ENCODE assay signal across 9 cellular contexts in the genomic region with DNA sequence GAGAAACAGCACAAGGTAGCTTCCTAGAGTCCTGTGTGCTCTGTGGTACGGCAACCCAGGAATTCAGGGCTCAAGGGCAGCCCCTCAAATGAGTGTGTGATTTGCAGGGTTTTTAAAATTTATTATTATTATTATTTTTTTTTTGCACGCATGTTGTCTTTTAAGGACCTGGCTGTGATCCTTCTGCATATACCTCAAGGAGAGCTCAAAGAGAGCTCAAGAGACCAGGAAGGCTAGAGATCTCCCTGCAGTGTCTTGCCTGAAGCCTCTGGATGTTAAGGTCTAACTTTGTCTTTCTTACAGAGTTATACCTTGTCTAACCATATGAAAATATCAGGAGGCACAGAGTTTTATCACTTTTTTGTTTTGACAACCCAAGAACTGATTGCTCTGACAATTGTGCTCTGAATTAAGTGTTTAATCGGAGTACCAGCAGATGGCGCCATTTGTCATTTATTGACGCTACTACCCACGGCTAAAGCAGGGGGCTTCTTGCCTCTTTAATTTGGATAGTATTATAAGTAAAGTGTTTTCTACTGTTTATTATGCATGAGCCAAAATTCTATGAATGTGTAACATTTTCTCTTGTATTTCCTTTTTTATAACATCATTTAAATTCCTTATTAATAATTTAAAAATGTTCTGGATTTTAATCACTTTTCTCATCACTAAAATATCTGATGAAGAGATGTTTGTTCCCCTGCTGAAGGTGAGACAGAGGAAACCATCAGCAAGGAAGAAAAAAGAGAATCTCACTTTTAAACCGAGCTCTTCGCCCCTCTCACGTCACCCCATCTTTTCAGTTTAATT. TPM values are rescaled to one million over a fixed set of nuclear protein-coding genes. Genes with fewer than 3 reads are reported as not detected.
DNase-seq lines count a peak whose midpoint lies in the region; ATAC-seq and TF ChIP-seq lines count a peak whose summit lies in the region.
"Had no signal": no experiment of that assay in that cellular context is flagged by ENCODE, and none has a peak within 500 bp of the region (broad histone marks: within the 10 kb centered on the region; RNA-seq: fewer than 3 reads in every experiment).

No MANE protein-coding gene starts in this region.

- H3K9me3 Mint-ChIP-seq in T-helper 2 cell treated with Interferon-gamma antibody and Interleukin-4, amounts not matched to agents 5 μg/mL and 100 μg/mL, for 36 hours, result no peaks in the 10 kb centered on the region
- H3K9me3 Mint-ChIP-seq: T-helper 1 cell treated with Interleukin-12 subunit alpha and Interleukin-12 subunit beta and Interleukin-4 antibody, amounts not matched to agents 30 μg/mL and 1 μg/mL, for 36 hours had no signal

- no peak for ATAC-seq in HG03097 (IDR thresholded peaks at IDR 0.05; ENCODE audit: low FRiP score, unreplicated experiment)

- H4K20me1 ChIP-seq in GM23248 (ENCODE audit: insufficient read depth), result no peaks in the 10 kb centered on the region

- no peaks in the 10 kb centered on the region for H3K36me3 ChIP-seq in GM23248 (ENCODE audit: low read depth)

- H3K9me3 ChIP-seq in GM23248 (ENCODE audit: low read depth), result no peaks in the 10 kb centered on the region

- peak; percentile 16 for DNase-seq in Caki2 (ENCODE audit: low read depth)
- peak; percentile 74 for DNase-seq in GM23248
- DNase-seq in NCI-H1417 (lab: John Stamatoyannopoulos, UW), result peak; percentile 53 to 84 (median 75)
- peak; percentile 13 for DNase-seq in T-helper 2 cell treated with Interferon-gamma antibody and Interleukin-4, amounts not matched to agents 5 μg/mL and 100 μg/mL, for 36 hours (ENCODE audit: low spot score)
- peak; percentile 62 for DNase-seq in astrocyte of the spinal cord (ENCODE audit: low read depth, low spot score)
- peak; percentile 64 for DNase-seq in iPS-NIHi7 (ENCODE audit: extremely low spot score)
- peak; percentile 31 to 49 (median 41) for DNase-seq in stimulated activated CD4-positive, alpha-beta T cell treated with anti-CD3 and anti-CD28 coated beads, Interleukin-1b, Interleukin-23, amount 100 ng/mL, for 24 hours (ENCODE audit: low read depth in 4 of 4, low spot score in 1 of 4)

- H3K36me3 Mint-ChIP-seq in T-helper 2 cell treated with Interferon-gamma antibody and Interleukin-4, amounts not matched to agents 5 μg/mL and 100 μg/mL, for 36 hours (ENCODE audit: low read depth), result no peaks in the 10 kb centered on the region

- H3K4me1 Mint-ChIP-seq in T-helper 2 cell treated with Interferon-gamma antibody and Interleukin-4, amounts not matched to agents 5 μg/mL and 100 μg/mL, for 36 hours (ENCODE audit: low read depth), result no peaks in the 10 kb centered on the region

- no peaks in the 10 kb centered on the region for H3K9me2 ChIP-seq in GM23248 (ENCODE audit: insufficient read depth)

- no peaks in the 10 kb centered on the region for H3K27me3 ChIP-seq in GM23248 (replicated peaks; ENCODE audit: insufficient read depth)

- no peak overlapping the region for H3K9ac ChIP-seq in GM23248

- H3K79me2 ChIP-seq in GM23248 (ENCODE audit: insufficient read depth), result no peaks in the 10 kb centered on the region

- 45 to 48% methylated on average over 9 of the region's 9 CpGs for WGBS in GM23248 (ENCODE audit: low coverage in 1 of 2, low lambda C conversion rate in 2 of 2, missing lambda C conversion rate in 2 of 2), 2 experiments

- no peak overlapping the region for H3K4me3 Mint-ChIP-seq in T-helper 2 cell treated with Interferon-gamma antibody and Interleukin-4, amounts not matched to agents 5 μg/mL and 100 μg/mL, for 36 hours
- H3K4me3 Mint-ChIP-seq: T-helper 1 cell treated with Interleukin-12 subunit alpha and Interleukin-12 subunit beta and Interleukin-4 antibody, amounts not matched to agents 30 μg/mL and 1 μg/mL, for 36 hours had no signal

- H3F3A ChIP-seq in GM23248 (ENCODE audit: insufficient read depth), result no peaks in the 10 kb centered on the region

- TF ChIP-seq CTCF in astrocyte of the spinal cord (IDR thresholded peaks at IDR 0.05; ENCODE audit: low read depth, low read length), result peak; percentile 61

- in situ Hi-C loops in Caki2 (cut with HindIII; ENCODE audit: low pct_unique_long_range_greater_than_20kb, low sequenced_read_pairs), result no loop called here
- in situ Hi-C loops in GM23248 (cut with MboI), result loop anchor here (25.0 kb wide), 2 partner anchors 156 to 994 kb away; no protein-coding TSS in a partner anchor
- in situ Hi-C loops in astrocyte of the spinal cord (cut with HindIII; ENCODE audit: low sequenced_read_pairs), result no loop called here

- H3K27ac ChIP-seq in GM23248, result no peak overlapping the region

- no peak overlapping the region for H3K27ac Mint-ChIP-seq in T-helper 2 cell treated with Interferon-gamma antibody and Interleukin-4, amounts not matched to agents 5 μg/mL and 100 μg/mL, for 36 hours
- H3K27ac Mint-ChIP-seq: T-helper 1 cell treated with Interleukin-12 subunit alpha and Interleukin-12 subunit beta and Interleukin-4 antibody, amounts not matched to agents 30 μg/mL and 1 μg/mL, for 36 hours had no signal

- H3K4me1 ChIP-seq in GM23248 (ENCODE audit: insufficient read depth), result peaks cover 5% of the 10 kb centered on the region; the same call in 1 of the 2 replicates

- H3K4me2 ChIP-seq in GM23248 (ENCODE audit: unreplicated experiment), result no peak overlapping the region

- peaks cover 8% of the 10 kb centered on the region for H3K27me3 Mint-ChIP-seq in T-helper 2 cell treated with Interferon-gamma antibody and Interleukin-4, amounts not matched to agents 5 μg/mL and 100 μg/mL, for 36 hours (ENCODE audit: low read depth)

- H2AFZ ChIP-seq in GM23248, result no peak overlapping the region

- H3K4me3 ChIP-seq in GM23248, result no peak overlapping the region
- no peak overlapping the region for H3K4me3 ChIP-seq in astrocyte of the spinal cord (ENCODE audit: low read depth, low read length)

RNA-seq across cellular contexts. Expression of gene LMO4, which starts 35.8 kb away (rescaled TPM):
- 14.8 and 20.5 TPM in 2 replicates for total RNA-seq in Caki2 (2014; rRNA removed; shearing (Covaris generic); ENCODE audit: low replicate concordance)
- total RNA-seq in GM23248 (2014; rRNA removed; shearing (Covaris generic)), result 93.2 and 103 TPM in 2 replicates
- polyA plus RNA-seq in GM23248 (2016; fragmentation: Nextera tagmentation; extraction: Ambion mirVana), result 22.6 and 23.8 TPM in 2 replicates

Comparison
In these comparisons a context has a peak if more than half of its experiments do, and no peak if none do; other contexts are left out.
1. DNase-seq: peak in every context shown above with its lines; median percentile 75 in NCI-H1417; 74 in GM23248; 64 in iPS-NIHi7; 62 in astrocyte of the spinal cord; 41 in stimulated activated CD4-positive, alpha-beta T cell treated with anti-CD3 and anti-CD28 coated beads, Interleukin-1b, Interleukin-23, amount 100 ng/mL, for 24 hours; 16 in Caki2; 13 in T-helper 2 cell treated with Interferon-gamma antibody and Interleukin-4, amounts not matched to agents 5 μg/mL and 100 μg/mL, for 36 hours.